In the genomic region with DNA sequence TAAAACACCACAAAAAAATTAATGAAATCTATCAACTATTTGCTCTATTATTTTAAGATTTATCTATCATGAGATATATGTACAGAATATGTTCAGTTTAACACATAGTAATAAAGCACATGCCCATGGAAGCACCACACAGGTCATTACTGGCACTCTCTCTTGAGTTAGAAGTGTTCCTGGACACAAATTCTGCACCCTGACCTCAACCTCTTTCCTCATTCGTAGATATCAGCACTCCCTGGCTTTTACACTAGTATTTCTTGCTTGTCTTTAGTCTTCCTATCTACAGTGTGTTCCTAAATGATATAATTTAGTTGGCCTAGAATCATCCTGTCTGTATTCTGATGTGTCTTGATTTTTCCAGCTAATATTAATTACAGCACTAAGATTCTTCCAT, we compare ENCODE assay signal across 27 cellular contexts.
"Had no signal": no experiment of that assay in that cellular context is flagged by ENCODE, and none has a peak within 500 bp of the region (broad histone marks: within the 10 kb centered on the region; RNA-seq: fewer than 3 reads in every experiment).

No MANE protein-coding gene starts in this region.

- DNase-seq: colonic mucosa; cortex of kidney; dermis blood vessel endothelial cell; dorsolateral prefrontal cortex; effector CD4-positive, alpha-beta T cell; effector CD8-positive, alpha-beta T cell; effector memory CD4-positive, alpha-beta T cell; effector memory CD8-positive, alpha-beta T cell; endodermal cell; erythroblast; esophagus squamous epithelium; foreskin fibroblast; foreskin keratinocyte; foreskin melanocyte; gastrocnemius medialis; glutamatergic neuron; head of caudate nucleus; heart left ventricle had no signal

- H3K4me1 ChIP-seq: colonic mucosa, esophagus muscularis mucosa, esophagus squamous epithelium, foreskin keratinocyte, gastrocnemius medialis, gastroesophageal sphincter, heart left ventricle had no signal

- H3K36me3 ChIP-seq: colonic mucosa, esophagus muscularis mucosa, esophagus squamous epithelium, gastrocnemius medialis, gastroesophageal sphincter, heart left ventricle had no signal

- H3K27ac ChIP-seq: colonic mucosa, coronary artery, dorsolateral prefrontal cortex, epithelial cell of prostate, esophagus muscularis mucosa, esophagus squamous epithelium, foreskin keratinocyte, gastrocnemius medialis, gastroesophageal sphincter, heart left ventricle had no signal

- FAIRE-seq: colon, endometrium, endothelial cell of umbilical vein, frontal cortex had no signal

- H3K27me3 ChIP-seq: colonic mucosa, dorsolateral prefrontal cortex, esophagus muscularis mucosa, esophagus squamous epithelium, foreskin keratinocyte, gastrocnemius medialis, gastroesophageal sphincter, heart left ventricle had no signal

- H3K9me3 ChIP-seq: colonic mucosa, esophagus muscularis mucosa, esophagus squamous epithelium, gastrocnemius medialis, gastroesophageal sphincter, heart left ventricle had no signal

- ATAC-seq: effector memory CD8-positive, alpha-beta T cell; esophagus mucosa; foreskin keratinocyte; gastrocnemius medialis; gastroesophageal sphincter; heart left ventricle had no signal

- H3K4me3 ChIP-seq: colonic mucosa, coronary artery, dorsolateral prefrontal cortex, esophagus muscularis mucosa, esophagus squamous epithelium, gastrocnemius medialis, gastroesophageal sphincter, heart left ventricle had no signal
